ENCODE assay signal across 7 cellular contexts in the genomic region with DNA sequence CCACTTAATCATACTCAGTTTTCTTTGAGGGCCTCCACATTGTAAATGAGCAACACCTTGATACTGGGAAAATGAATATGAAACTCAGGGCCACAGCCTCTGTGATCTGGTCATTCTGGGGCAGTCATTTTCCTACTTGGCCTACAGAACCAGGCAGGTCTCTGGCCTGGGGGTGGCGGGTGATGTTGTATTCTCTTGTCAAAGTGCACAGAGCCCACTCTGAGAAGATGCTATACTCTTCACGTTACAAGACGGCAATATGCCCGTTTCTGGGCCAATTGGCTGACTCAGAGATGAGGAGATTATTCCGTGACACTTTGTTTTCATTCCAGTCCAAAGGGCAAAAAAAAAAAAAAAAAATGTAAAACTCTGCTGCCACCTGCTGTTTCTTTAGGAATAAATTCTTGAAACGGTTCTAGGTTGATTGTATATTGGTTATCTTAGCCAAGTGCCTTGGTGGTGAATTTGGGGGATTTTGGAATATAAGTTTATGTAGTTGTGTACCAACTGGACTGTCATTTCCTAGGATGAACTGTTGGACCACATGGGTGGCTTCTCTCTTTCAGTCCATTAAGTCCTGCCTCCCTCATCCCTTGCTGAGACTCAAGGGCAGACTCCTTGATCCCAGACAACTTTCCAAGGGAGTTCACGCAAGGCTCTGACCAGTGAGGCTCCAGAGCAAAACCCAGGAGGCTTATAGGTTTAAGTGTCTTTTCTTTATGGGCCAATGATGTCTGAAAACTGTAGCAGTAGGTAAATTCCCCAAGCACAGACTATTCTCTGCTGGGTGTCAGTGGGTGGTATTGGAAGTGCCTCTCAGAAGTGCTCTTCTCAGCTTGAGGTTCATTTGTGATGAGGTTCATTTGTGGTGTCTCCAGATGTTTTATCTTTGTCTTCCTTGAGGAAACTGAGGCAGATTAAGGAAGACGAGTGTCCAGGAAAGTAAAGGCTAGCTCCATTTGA. TPM values are rescaled to one million over a fixed set of nuclear protein-coding genes. Genes with fewer than 3 reads are reported as not detected.
DNase-seq lines count a peak whose midpoint lies in the region; ATAC-seq and TF ChIP-seq lines count a peak whose summit lies in the region.

No MANE protein-coding gene starts in this region.

- peaks cover 22% of the 10 kb centered on the region for H3K4me1 ChIP-seq in HUES64 (ENCODE audit: insufficient read depth, low read length)
- peaks cover 0 to 50% (median 26%) of the 10 kb centered on the region in 12 donors for H3K4me1 ChIP-seq in heart left ventricle

- DNase-seq in GM06990 (ENCODE audit: extremely low read depth, insufficient read length) (peak; percentile 42), RKO (ENCODE audit: low spot score) (peak; percentile 86), heart left ventricle (peak in 2 of 5 donors; percentile 30 to 43), retinal pigment epithelial cell (ENCODE audit: low read depth) (no peak)

- H3K4me3 ChIP-seq in GM06990 (replicated peaks; ENCODE audit: low read depth, low read length): no peak overlapping the region
- no peak overlapping the region for H3K4me3 ChIP-seq in HUES64 (ENCODE audit: low read length)
- H3K4me3 ChIP-seq in heart left ventricle: no peak overlapping the region
- no peak overlapping the region for H3K4me3 ChIP-seq in retinal pigment epithelial cell (ENCODE audit: low read length)

- H3K27me3 ChIP-seq in GM06990 (replicated peaks; ENCODE audit: control insufficient read depth, insufficient read depth, low read length) (no peaks in the 10 kb centered on the region; the same call in 1 of the 2 replicates), HUES64 (ENCODE audit: insufficient read depth, low read length) (no peaks in the 10 kb centered on the region), heart left ventricle (no peaks in the 10 kb centered on the region)

- ATAC-seq in heart left ventricle (peak; percentile 34 to 50 (median 38)), HG02588 (IDR thresholded peaks at IDR 0.05; ENCODE audit: unreplicated experiment) (no peak)

- peak; percentile 41 for TF ChIP-seq CTCF in GM06990 (IDR thresholded peaks at IDR 0.05; ENCODE audit: insufficient read depth, low read length, poor library complexity, severe bottlenecking)
- peak; percentile 31 to 70 (median 55) for TF ChIP-seq CTCF in heart left ventricle (IDR thresholded peaks at IDR 0.05)
- TF ChIP-seq CTCF in retinal pigment epithelial cell (conservative IDR thresholded peaks at IDR 0.05; ENCODE audit: low read depth, low read length): peak; percentile 36

- H3K4me1 Mint-ChIP-seq in activated naive CD8-positive, alpha-beta T cell (ENCODE audit: low read depth): peaks cover 9% of the 10 kb centered on the region

- no peaks in the 10 kb centered on the region for H3K36me3 Mint-ChIP-seq in activated naive CD8-positive, alpha-beta T cell

- 54% methylated on average over 8 of the region's 8 CpGs for WGBS in HUES64
- 32 to 34% (median 34%) methylated on average over 8 of the region's 8 CpGs for WGBS in heart left ventricle, 4 donors

- H3K36me3 ChIP-seq in GM06990 (ENCODE audit: control insufficient read depth, insufficient read depth, low read length) (no peaks in the 10 kb centered on the region), HUES64 (ENCODE audit: insufficient read depth, low read length) (no peaks in the 10 kb centered on the region), heart left ventricle (no peaks in the 10 kb centered on the region)

- H3K9me3 ChIP-seq in HUES64 (ENCODE audit: insufficient read depth, low read depth, low read length) (no peaks in the 10 kb centered on the region), heart left ventricle (no peaks in the 10 kb centered on the region)

- peak overlapping the region; percentile 7 for H3K27ac ChIP-seq in HUES64 (ENCODE audit: low read depth, low read length)
- H3K27ac ChIP-seq in heart left ventricle: peak overlapping the region in 4 of 12 donors; percentile 15 to 50 (median 24)

- no peak for TF ChIP-seq POLR2A in heart left ventricle (IDR thresholded peaks at IDR 0.05)

- H3K4me3 Mint-ChIP-seq in activated naive CD8-positive, alpha-beta T cell: peak overlapping the region; percentile 1

- peak overlapping the region; percentile 89 for H3K27ac Mint-ChIP-seq in activated naive CD8-positive, alpha-beta T cell

- H3K27me3 Mint-ChIP-seq in activated naive CD8-positive, alpha-beta T cell: no peaks in the 10 kb centered on the region

- H3K9ac ChIP-seq in HUES64 (ENCODE audit: low read depth, low read length): no peak overlapping the region

- intact Hi-C loops in heart left ventricle (cut with DNase I): loop anchor here (1.0 to 10.0 kb wide), 13 partner anchors 28 to 1308 kb away; a partner anchor contains a TSS

- no peaks in the 10 kb centered on the region for H3K9me3 Mint-ChIP-seq in activated naive CD8-positive, alpha-beta T cell (ENCODE audit: low read depth)

RNA-seq across cellular contexts. Expression of a gene that starts 18.2 kb away (rescaled TPM):
- 69.4 TPM for polyA plus RNA-seq in HUES64 (2013, experiment 1 of 2)
- 45.3 TPM for polyA plus RNA-seq in HUES64 (2013, experiment 2 of 2)
- 10 to 100 TPM in 6 of 9 donors, 1 to 10 TPM in 3; 6.9 to 52.4 (median 16.8) TPM for total RNA-seq in heart left ventricle
- polyA plus RNA-seq in heart left ventricle: 100 to 1,000 TPM in 1 of 2 donors, 10 to 100 TPM in 1; 14.6 to 154 TPM

RNA-seq across cellular contexts. Expression of a gene that starts 29.1 kb away (rescaled TPM):
- polyA plus RNA-seq in HUES64 (2013, experiment 1 of 2): 17.3 TPM
- polyA plus RNA-seq in HUES64 (2013, experiment 2 of 2): 19.6 TPM
- total RNA-seq in heart left ventricle: 10 to 100 TPM; 15.3 to 33.9 (median 21.5) TPM
- 10 to 100 TPM; 10.4 to 12.5 TPM for polyA plus RNA-seq in heart left ventricle
